ENCODE assay signal across 20 cellular contexts in genomic region chr3:8888296-8888915, GRCh38.
DNase-seq lines count a peak whose midpoint lies in the region; ATAC-seq, FAIRE-seq and TF ChIP-seq lines count a peak whose summit lies in the region.
"Had no signal": no experiment of that assay in that cellular context is flagged by ENCODE, and none has a peak within 500 bp of the region (broad histone marks: within the 10 kb centered on the region; RNA-seq: fewer than 3 reads in every experiment).

No MANE protein-coding gene starts in this region.

- H4K8ac ChIP-seq in H9 (replicated peaks; ENCODE audit: insufficient read length, low read depth, low read length), result no peak overlapping the region

- H3K23ac ChIP-seq in H9 (ENCODE audit: insufficient read length, low read depth, low read length), result no peak overlapping the region

- no peaks in the 10 kb centered on the region for H3K9me3 ChIP-seq in H9 (ENCODE audit: control insufficient read depth, low read depth, low read length)
- H3K9me3 ChIP-seq: gastrocnemius medialis had no signal

- no peak overlapping the region for H2BK5ac ChIP-seq in H9 (ENCODE audit: insufficient read length, low read length)

- H4K20me1 ChIP-seq in H9 (ENCODE audit: control insufficient read depth, insufficient read depth, insufficient read length), result no peaks in the 10 kb centered on the region

- no peak overlapping the region for H3K27ac ChIP-seq in H9 (ENCODE audit: insufficient read length, low read depth, low read length)
- H3K27ac ChIP-seq: gastrocnemius medialis, VCaP had no signal

- H3K4me1 ChIP-seq in H9 (ENCODE audit: insufficient read depth, low read length), result no peaks in the 10 kb centered on the region
- H3K4me1 ChIP-seq: gastrocnemius medialis had no signal

- no CpG with 5 or more reads among the region's 6 CpGs for WGBS in H9 (ENCODE audit: extremely low coverage, insufficient read length, low lambda C conversion rate)

- H3K4ac ChIP-seq in H9 (ENCODE audit: low read depth, low read length), result no peak overlapping the region

- H3K4me1 Mint-ChIP-seq in H9, result no peaks in the 10 kb centered on the region
- H3K4me1 Mint-ChIP-seq: T-cell had no signal

- peak; percentile 95 for DNase-seq in EL
- DNase-seq in fibroblast of the conjunctiva (ENCODE audit: low read depth), result peak; percentile 29
- peak; percentile 28 for DNase-seq in renal cortical epithelial cell (ENCODE audit: low read depth)
- DNase-seq in RCC 7860 (ENCODE audit: low spot score), result no peak
- DNase-seq in NCI-H1048 (lab: John Stamatoyannopoulos, UW), result no peak
- no peak for DNase-seq in H9
- no peak for DNase-seq in middle frontal gyrus (ENCODE audit: extremely low spot score, low spot score)
- DNase-seq: activated CD4-positive, alpha-beta memory T cell treated with anti-CD3 and anti-CD28 coated beads for 36 hours; activated T-cell treated with anti-CD3 and anti-CD28 coated beads, Interleukin-2, amount 50 U/mL, for 4 hours; DMS 273 treated with DMSO at 0.1 percent for 48 hours; endodermal cell; gastrocnemius medialis; NCI-H2107; nephron progenitor cell; stimulated activated CD4-positive, alpha-beta T cell treated with anti-CD3 and anti-CD28 coated beads, Interleukin-2, amount 100 ng/mL, for 24 hours; substantia nigra; T-cell had no signal

- H3K9me3 Mint-ChIP-seq in H9, result peaks cover 4 to 13% of the 10 kb centered on the region in 2 experiments; a peak in 3 of 5 replicates
- H3K9me3 Mint-ChIP-seq: activated CD4-positive, alpha-beta memory T cell treated with anti-CD3 and anti-CD28 coated beads for 36 hours had no signal

- no peak overlapping the region for H2AK5ac ChIP-seq in H9 (ENCODE audit: insufficient read length, low read length)

- ATAC-seq in SK-N-SH treated with all-trans-retinoic acid at 6 μM for 48 hours, result peak; percentile 76
- ATAC-seq: activated naive CD4-positive, alpha-beta T cell treated with anti-CD3 and anti-CD28 coated beads, Interleukin-2, amount 50 U/mL, for 72 hours; activated T-cell treated with anti-CD3 and anti-CD28 coated beads, Interleukin-2, amount 50 U/mL, for 4 hours; gastrocnemius medialis; T-cell had no signal

- no peak overlapping the region for H2BK20ac ChIP-seq in H9 (ENCODE audit: low read depth, low read length, poor library complexity, severe bottlenecking)

- no peaks in the 10 kb centered on the region for H3K27me3 ChIP-seq in H9 (ENCODE audit: insufficient read depth, low read length)
- H3K27me3 ChIP-seq: gastrocnemius medialis had no signal

- H3K36me3 Mint-ChIP-seq in H9 (ENCODE audit: insufficient read depth in 1 of 3, low read depth in 3 of 3), result peaks cover 16 to 38% (median 22%) of the 10 kb centered on the region in 3 experiments

- TF ChIP-seq CTCF in H9 (conservative IDR thresholded peaks at IDR 0.05), result no peak

- no peak overlapping the region for H4K5ac ChIP-seq in H9 (ENCODE audit: insufficient read length, low read depth, low read length)

- no peaks in the 10 kb centered on the region for H3K27me3 Mint-ChIP-seq in H9 (ENCODE audit: low read depth)
- H3K27me3 Mint-ChIP-seq: activated CD4-positive, alpha-beta memory T cell treated with anti-CD3 and anti-CD28 coated beads for 36 hours; T-cell had no signal

- H4K91ac ChIP-seq in H9 (ENCODE audit: insufficient read length, low read depth, low read length), result no peak overlapping the region

- no peak for FAIRE-seq in RCC 7860 (lab: Jason Lieb, UNC)

- H3K4me3 Mint-ChIP-seq in H9, result no peak overlapping the region
- H3K4me3 Mint-ChIP-seq: activated CD4-positive, alpha-beta memory T cell treated with anti-CD3 and anti-CD28 coated beads for 36 hours; activated T-cell treated with anti-CD3 and anti-CD28 coated beads, Interleukin-2, amount 50 U/mL, for 4 hours; endodermal cell; nephron progenitor cell; T-cell had no signal

- H3K9ac ChIP-seq in H9 (ENCODE audit: extremely low read depth, insufficient read length, low read length), result no peak overlapping the region

- H2AFZ ChIP-seq in H9 (ENCODE audit: low read length), result no peak overlapping the region

- H3K79me2 ChIP-seq in H9 (ENCODE audit: insufficient read depth, low read length), result no peaks in the 10 kb centered on the region

- no peak overlapping the region for H3K14ac ChIP-seq in H9 (ENCODE audit: insufficient read depth, low read length)

- no peak overlapping the region for H3K56ac ChIP-seq in H9 (ENCODE audit: insufficient read length, low read depth, low read length)

- no peak overlapping the region for H3K18ac ChIP-seq in H9 (ENCODE audit: insufficient read length, low read depth, low read length)

- H2BK15ac ChIP-seq in H9 (ENCODE audit: low read depth, low read length), result no peak overlapping the region

- H2BK12ac ChIP-seq in H9 (ENCODE audit: insufficient read length, low read depth, low read length), result no peak overlapping the region

- H3T11ph ChIP-seq in H9 (ENCODE audit: low read length), result no peak overlapping the region

- no peak overlapping the region for H2BK120ac ChIP-seq in H9 (ENCODE audit: low read depth, low read length, poor library complexity, severe bottlenecking)

- H3K79me1 ChIP-seq in H9 (ENCODE audit: insufficient read depth, low read depth, low read length, poor library complexity, severe bottlenecking), result no peaks in the 10 kb centered on the region

- H3K23me2 ChIP-seq in H9 (ENCODE audit: insufficient read length, low read depth, low read length, poor library complexity, severe bottlenecking), result no peaks in the 10 kb centered on the region

- no peak overlapping the region for H3K4me2 ChIP-seq in H9 (ENCODE audit: insufficient read depth, insufficient read length, low read length)

- H3K27ac Mint-ChIP-seq in H9, result peak overlapping the region in 1 of 3 experiments; percentile 73; a peak in 1 of 7 replicates
- H3K27ac Mint-ChIP-seq: activated CD4-positive, alpha-beta memory T cell treated with anti-CD3 and anti-CD28 coated beads for 36 hours; activated naive CD4-positive, alpha-beta T cell treated with anti-CD3 and anti-CD28 coated beads, Interleukin-2, amount 50 U/mL, for 72 hours; endodermal cell; nephron progenitor cell; T-cell had no signal

TF ChIP-seq in SK-N-SH treated with all-trans-retinoic acid at 6 μM for 48 hours, 23 proteins besides CTCF, POLR2A, EP300 and RAD21:
- TF ChIP-seq BACH2 (CRISPR knock-in tag; IDR thresholded peaks at IDR 0.05; ENCODE audit: borderline replicate concordance), result no peak
- TF ChIP-seq ZC3H10 (CRISPR knock-in tag; IDR thresholded peaks at IDR 0.05), result no peak
- no peak for TF ChIP-seq ZFP30 (CRISPR knock-in tag; IDR thresholded peaks at IDR 0.05)
- no peak for TF ChIP-seq CSRNP3 (CRISPR knock-in tag; IDR thresholded peaks at IDR 0.05)
- no peak for TF ChIP-seq ZFP3 (CRISPR knock-in tag; IDR thresholded peaks at IDR 0.05)
- TF ChIP-seq SNAI2 (CRISPR knock-in tag; IDR thresholded peaks at IDR 0.05), result no peak
- no peak for TF ChIP-seq CSDC2 (CRISPR knock-in tag; IDR thresholded peaks at IDR 0.05)

Comparison
In these comparisons a context has a peak if more than half of its experiments do, and no peak if none do; other contexts are left out.
1. DNase-seq: peak in EL (single experiment), fibroblast of the conjunctiva (single experiment) and renal cortical epithelial cell (single experiment); none in RCC 7860 (single experiment), NCI-H1048 (single experiment), H9 (single experiment) and middle frontal gyrus (single experiment).